In genomic region chr10:70652761-70653657, GRCh38 we compare ENCODE assay signal across 11 cellular contexts. TPM values are rescaled to one million over a fixed set of nuclear protein-coding genes. Genes with fewer than 3 reads are reported as not detected.
DNase-seq lines count a peak whose midpoint lies in the region; ATAC-seq and TF ChIP-seq lines count a peak whose summit lies in the region.
"Had no signal": no experiment of that assay in that cellular context is flagged by ENCODE, and none has a peak within 500 bp of the region (broad histone marks: within the 10 kb centered on the region; RNA-seq: fewer than 3 reads in every experiment).

No MANE protein-coding gene starts in this region.

- H3K4me3 ChIP-seq in ascending aorta: no peak overlapping the region
- H3K4me3 ChIP-seq: dorsolateral prefrontal cortex had no signal

- DNase-seq in EL (peak; percentile 98), RWPE1 (ENCODE audit: low spot score) (peak; percentile 54), fibroblast of the conjunctiva (ENCODE audit: low read depth) (peak; percentile 87), omental fat pad (ENCODE audit: low spot score) (no peak), ascending aorta (ENCODE audit: low spot score in 2 of 2) (no peak)
- no peak for DNase-seq in stimulated activated CD4-positive, alpha-beta T cell treated with anti-CD3 and anti-CD28 coated beads, Interleukin-2, amount 100 ng/mL, for 24 hours
- DNase-seq: activated CD4-positive, alpha-beta memory T cell treated with anti-CD3 and anti-CD28 coated beads, Interleukin-2, amount 10 ng/mL, durations not matched to agents 7 days and 5 days; naive thymus-derived CD4-positive, alpha-beta T cell had no signal

- H3K4me1 ChIP-seq in ascending aorta: no peaks in the 10 kb centered on the region

- H3K36me3 ChIP-seq in ascending aorta: no peaks in the 10 kb centered on the region

- H3K27me3 ChIP-seq in ascending aorta: no peaks in the 10 kb centered on the region
- H3K27me3 ChIP-seq: dorsolateral prefrontal cortex had no signal

- H3K9me3 ChIP-seq in ascending aorta: no peaks in the 10 kb centered on the region

- TF ChIP-seq CTCF in RWPE1 (conservative IDR thresholded peaks at IDR 0.05; ENCODE audit: low read depth) (no peak), omental fat pad (IDR thresholded peaks at IDR 0.05) (no peak), ascending aorta (IDR thresholded peaks at IDR 0.05) (no peak)

- ATAC-seq in omental fat pad (ENCODE audit: low FRiP score) (peak; percentile 31), GM18873 (IDR thresholded peaks at IDR 0.05; ENCODE audit: low FRiP score, unreplicated experiment) (no peak), GM19463 (IDR thresholded peaks at IDR 0.05; ENCODE audit: unreplicated experiment) (no peak)
- ATAC-seq: naive thymus-derived CD4-positive, alpha-beta T cell had no signal

- intact Hi-C loops in ascending aorta (cut with DNase I): no loop called here

- peak overlapping the region; percentile 36 for H3K27ac ChIP-seq in RWPE1
- H3K27ac ChIP-seq in ascending aorta: no peak overlapping the region

- CTCF ChIA-PET in RWPE1 (lab: Yijun Ruan, JAX): no interaction called here

- POLR2A ChIA-PET in RWPE1 (lab: Yijun Ruan, JAX; ENCODE audit: low non-redundant PET): no interaction called here

RNA-seq across cellular contexts. Expression of gene ADAMTS14, which starts 19.3 kb away (rescaled TPM):
- total RNA-seq in omental fat pad (under 1 TPM in 3 of 4 donors, not detected in 1; 0.19 to 0.60 (median 0.47) TPM), ascending aorta (0.32 TPM)
- total RNA-seq: activated CD4-positive, alpha-beta memory T cell treated with anti-CD3 and anti-CD28 coated beads, Interleukin-2, amount 10 ng/mL, durations not matched to agents 7 days and 5 days had no signal

RNA-seq across cellular contexts. Expression of gene PRF1, which starts 50.5 kb away (rescaled TPM):
- total RNA-seq in omental fat pad (10 to 100 TPM in 1 of 4 donors, 1 to 10 TPM in 3; 3.0 to 21.4 (median 3.6) TPM), ascending aorta (6.2 TPM)

Comparison
In these comparisons a context has a peak if more than half of its experiments do, and no peak if none do; other contexts are left out.
1. DNase-seq: peak in EL (single experiment), RWPE1 (single experiment) and fibroblast of the conjunctiva (single experiment); none in omental fat pad (single experiment), stimulated activated CD4-positive, alpha-beta T cell treated with anti-CD3 and anti-CD28 coated beads, Interleukin-2, amount 100 ng/mL, for 24 hours (0 of 2) and ascending aorta (0 of 2).